ENCODE assay signal across 13 cellular contexts in the genomic region with DNA sequence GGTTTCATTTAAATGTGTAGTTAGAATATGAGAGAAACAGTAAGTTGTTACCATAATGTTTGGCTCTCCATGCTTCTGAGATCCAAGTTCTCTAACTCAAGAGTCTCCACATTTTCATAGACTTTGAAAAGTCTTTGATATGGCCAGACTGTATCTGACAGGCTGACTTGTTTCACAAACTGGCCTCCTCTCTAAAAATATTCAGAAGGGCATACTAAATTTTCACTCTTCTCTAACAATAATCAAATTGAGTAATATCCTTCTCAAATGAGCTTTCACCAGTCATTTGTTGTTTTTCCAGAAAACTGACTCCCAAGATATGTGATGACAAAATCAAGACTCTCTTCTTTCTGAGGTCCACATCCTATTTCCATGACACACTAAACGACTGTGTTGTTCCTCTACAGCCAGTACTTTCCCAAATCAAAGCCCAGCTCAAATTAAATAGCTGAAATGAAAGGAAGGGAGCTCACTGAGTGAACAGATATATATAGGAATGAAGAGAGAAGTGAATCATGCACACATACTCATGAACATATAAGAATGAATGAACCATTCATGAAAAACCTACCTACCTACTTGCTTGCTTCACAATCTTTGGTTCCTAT. TPM values are rescaled to one million over a fixed set of nuclear protein-coding genes. Genes with fewer than 3 reads are reported as not detected.
DNase-seq lines count a peak whose midpoint lies in the region; ATAC-seq and TF ChIP-seq lines count a peak whose summit lies in the region.
"Had no signal": no experiment of that assay in that cellular context is flagged by ENCODE, and none has a peak within 500 bp of the region (broad histone marks: within the 10 kb centered on the region; RNA-seq: fewer than 3 reads in every experiment).

No MANE protein-coding gene starts in this region.

- DNase-seq in AG08396 (ENCODE audit: low spot score) (peak; percentile 26), foreskin fibroblast (peak; percentile 35 to 59), HPDE6-E6E7 (ENCODE audit: extremely low spot score) (no peak), ecto neural progenitor cell (ENCODE audit: low spot score) (no peak), A172 (ENCODE audit: low spot score) (no peak), thyroid gland (no peak)
- DNase-seq in activated CD8-positive, alpha-beta T cell treated with anti-CD3 and anti-CD28 coated beads, Interleukin-2, amount 10 ng/mL, durations not matched to agents 7 days and 5 days: no peak
- DNase-seq: central memory CD4-positive, alpha-beta T cell; COR-L47; left colon had no signal

- TF ChIP-seq CTCF in DOHH2 (IDR thresholded peaks at IDR 0.05; ENCODE audit: low read depth, low read length, poor library complexity, severe bottlenecking): no peak
- TF ChIP-seq CTCF in foreskin fibroblast (IDR thresholded peaks at IDR 0.05; ENCODE audit: low read depth, low read length): no peak
- no peak for TF ChIP-seq CTCF in thyroid gland (IDR thresholded peaks at IDR 0.05)

- H3K4me2 ChIP-seq in DOHH2 (ENCODE audit: low read length): peak overlapping the region; percentile 76

- H3K9me3 ChIP-seq in DOHH2 (ENCODE audit: control insufficient read depth, insufficient read depth, low read length): no peaks in the 10 kb centered on the region
- H3K9me3 ChIP-seq in thyroid gland: no peaks in the 10 kb centered on the region
- H3K9me3 ChIP-seq: HAP-1, neutrophil had no signal

- ATAC-seq in activated CD8-positive, alpha-beta T cell treated with anti-CD3 and anti-CD28 coated beads, Interleukin-2, amount 10 ng/mL, durations not matched to agents 7 days and 5 days: no peak
- ATAC-seq: left colon had no signal

- H3K27ac ChIP-seq in DOHH2 (ENCODE audit: low read depth, low read length) (no peak overlapping the region), thyroid gland (no peak overlapping the region)
- H3K27ac ChIP-seq: neutrophil had no signal

- CTCF ChIA-PET in activated CD8-positive, alpha-beta T cell treated with anti-CD3 and anti-CD28 coated beads, Interleukin-2, amount 10 ng/mL, durations not matched to agents 7 days and 5 days (lab: Charles Lee): interaction anchor here (0.8 to 2.5 kb wide), 6 partner anchors 9 to 110 kb away, joined by 3 to 6 read pairs (median 4); no protein-coding TSS in a partner anchor

- no peak overlapping the region for H3K27ac Mint-ChIP-seq in activated CD8-positive, alpha-beta T cell treated with anti-CD3 and anti-CD28 coated beads, Interleukin-2, amount 10 ng/mL, durations not matched to agents 7 days and 5 days

- no peak for TF ChIP-seq POLR2A in thyroid gland (IDR thresholded peaks at IDR 0.05)

- H3K4me1 ChIP-seq in DOHH2 (ENCODE audit: control insufficient read depth, low read length): peaks cover 86% of the 10 kb centered on the region
- H3K4me1 ChIP-seq in thyroid gland: peaks cover 14 to 17% of the 10 kb centered on the region in 2 donors

- peaks cover 67% of the 10 kb centered on the region for H3K4me1 Mint-ChIP-seq in activated CD8-positive, alpha-beta T cell treated with anti-CD3 and anti-CD28 coated beads, Interleukin-2, amount 10 ng/mL, durations not matched to agents 7 days and 5 days (ENCODE audit: low read depth)

- WGBS in thyroid gland, 2 donors: 88 to 90% methylated on average over 1 of the region's 1 CpG

- POLR2A ChIA-PET in activated CD8-positive, alpha-beta T cell treated with anti-CD3 and anti-CD28 coated beads, Interleukin-2, amount 10 ng/mL, durations not matched to agents 7 days and 5 days (lab: Charles Lee): interaction anchor here (0.9 to 6.9 kb wide), 3 partner anchors 8 to 16 kb away, joined by 4 to 64 read pairs (median 63); a partner anchor contains a TSS

- peaks cover 95% of the 10 kb centered on the region for H3K79me2 ChIP-seq in DOHH2 (ENCODE audit: control insufficient read depth, low read length)

- H3K27me3 ChIP-seq in DOHH2 (ENCODE audit: control insufficient read depth, low read length) (no peaks in the 10 kb centered on the region), thyroid gland (no peaks in the 10 kb centered on the region)

- H3K4me3 Mint-ChIP-seq in activated CD8-positive, alpha-beta T cell treated with anti-CD3 and anti-CD28 coated beads, Interleukin-2, amount 10 ng/mL, durations not matched to agents 7 days and 5 days: peak overlapping the region; percentile 2

- H3K36me3 ChIP-seq in DOHH2 (ENCODE audit: control insufficient read depth, low read length): peaks cover 12% of the 10 kb centered on the region
- H3K36me3 ChIP-seq in thyroid gland: no peaks in the 10 kb centered on the region
- H3K36me3 ChIP-seq: HAP-1, neutrophil had no signal

- intact Hi-C loops in thyroid gland (cut with DNase I): loop anchor here (10.0 kb wide), 1 partner anchor 45 kb away; no protein-coding TSS in a partner anchor

- no peaks in the 10 kb centered on the region for H3K27me3 Mint-ChIP-seq in activated CD8-positive, alpha-beta T cell treated with anti-CD3 and anti-CD28 coated beads, Interleukin-2, amount 10 ng/mL, durations not matched to agents 7 days and 5 days (ENCODE audit: low read depth)

- peaks cover 14% of the 10 kb centered on the region for H3K36me3 Mint-ChIP-seq in activated CD8-positive, alpha-beta T cell treated with anti-CD3 and anti-CD28 coated beads, Interleukin-2, amount 10 ng/mL, durations not matched to agents 7 days and 5 days (ENCODE audit: low read depth)

- no peaks in the 10 kb centered on the region for H3K9me2 ChIP-seq in DOHH2 (replicated peaks; ENCODE audit: control insufficient read depth, low read length)

- 0 out of 2 replicates have a peak overlapping the region, but pooled peaks have one; percentile 1 for H3K4me3 ChIP-seq in DOHH2 (ENCODE audit: low read length)
- H3K4me3 ChIP-seq in foreskin fibroblast (ENCODE audit: low read depth in 1 of 2, low read length in 2 of 2): no peak overlapping the region
- H3K4me3 ChIP-seq in thyroid gland (replicated peaks in 1 of 3): no peak overlapping the region
- H3K4me3 ChIP-seq: HAP-1 had no signal

- H4K20me1 ChIP-seq in DOHH2 (ENCODE audit: control insufficient read depth, insufficient read depth, low read depth, low read length): peaks cover 9% of the 10 kb centered on the region; the same call in 1 of the 2 replicates

- no peaks in the 10 kb centered on the region for H3K9me3 Mint-ChIP-seq in activated CD8-positive, alpha-beta T cell treated with anti-CD3 and anti-CD28 coated beads, Interleukin-2, amount 10 ng/mL, durations not matched to agents 7 days and 5 days (ENCODE audit: insufficient read depth)

- H3F3A ChIP-seq in DOHH2 (ENCODE audit: control insufficient read depth, insufficient read depth): 0 out of 2 replicates have a peak, but pooled peaks cover 9% of the 10 kb centered on the region

RNA-seq across cellular contexts. Expression of a gene that starts 15.1 kb away (rescaled TPM):
- total RNA-seq in activated CD8-positive, alpha-beta T cell treated with anti-CD3 and anti-CD28 coated beads, Interleukin-2, amount 10 ng/mL, durations not matched to agents 7 days and 5 days: 10 to 100 TPM; 22.8 to 23.1 TPM
- 3.4 and 5.6 TPM in 2 replicates for total RNA-seq in A172 (2014; rRNA removed; shearing (Covaris generic))
- total RNA-seq in thyroid gland: 10 to 100 TPM; 23.3 to 41.8 (median 26.4) TPM

Comparison
In these comparisons a context has a peak if more than half of its experiments do, and no peak if none do; other contexts are left out.
1. DNase-seq: peak in AG08396 (single experiment) and foreskin fibroblast (2 of 2); none in activated CD8-positive, alpha-beta T cell treated with anti-CD3 and anti-CD28 coated beads, Interleukin-2, amount 10 ng/mL, durations not matched to agents 7 days and 5 days (single experiment), HPDE6-E6E7 (single experiment), ecto neural progenitor cell (single experiment), A172 (single experiment) and thyroid gland (0 of 2).